Comparison of ENCODE assay signal across 11 cellular contexts in the genomic region with DNA sequence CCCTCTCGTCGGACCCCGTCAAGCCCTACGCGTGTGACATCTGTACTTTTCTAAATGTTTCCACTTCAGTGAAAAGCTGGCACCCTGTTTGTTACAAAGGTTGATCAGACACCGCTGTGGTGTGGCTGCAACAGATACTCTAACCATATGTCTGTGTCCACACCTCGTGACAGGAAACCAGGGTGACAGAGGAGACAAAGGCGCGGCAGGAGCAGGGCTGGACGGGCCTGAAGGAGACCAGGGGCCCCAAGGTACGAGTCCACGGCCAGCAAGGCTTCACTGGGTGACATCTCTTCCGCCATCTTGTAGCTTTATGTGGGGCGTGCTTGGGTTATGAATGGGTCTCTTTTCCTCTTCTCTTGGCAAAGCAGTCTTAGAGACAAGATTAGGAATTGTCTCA. TPM values are rescaled to one million over a fixed set of nuclear protein-coding genes. Genes with fewer than 3 reads are reported as not detected.
DNase-seq lines count a peak whose midpoint lies in the region; ATAC-seq, FAIRE-seq and TF ChIP-seq lines count a peak whose summit lies in the region.
"Had no signal": no experiment of that assay in that cellular context is flagged by ENCODE, and none has a peak within 500 bp of the region (broad histone marks: within the 10 kb centered on the region; RNA-seq: fewer than 3 reads in every experiment).

No MANE protein-coding gene starts in this region.

- H3K4me2 ChIP-seq in Karpas-422 (ENCODE audit: low read depth, low read length, poor library complexity, severe bottlenecking): peak overlapping the region; percentile 45

- H3K9me3 ChIP-seq in Karpas-422 (ENCODE audit: low read length): no peaks in the 10 kb centered on the region
- H3K9me3 ChIP-seq: adrenal gland had no signal

- FAIRE-seq in D721Med (lab: Jason Lieb, UNC): no peak

- DNase-seq in Karpas-422 (no peak), left lobe of liver (ENCODE audit: low spot score) (no peak), D721Med (ENCODE audit: insufficient read length, low spot score) (no peak), NCI-H748 (lab: John Stamatoyannopoulos, UW; ENCODE audit: unreplicated experiment) (no peak)
- DNase-seq in activated naive CD4-positive, alpha-beta T cell treated with Interleukin-2 at 50 U/mL for 16 hours: no peak
- DNase-seq in activated effector memory CD4-positive, alpha-beta T cell treated with Interleukin-2 at 50 U/mL for 16 hours: no peak
- DNase-seq: activated CD4-positive, alpha-beta T cell treated with anti-CD3 and anti-CD28 coated beads, Interleukin-2, amount 50 U/mL, for 48 hours; NCI-H1436 treated with DMSO at 0.1 percent for 48 hours had no signal

- H3K27ac ChIP-seq in Karpas-422 (ENCODE audit: low read length): peak overlapping the region; percentile 71
- H3K27ac ChIP-seq: adrenal gland had no signal

- ATAC-seq in GM18861 (IDR thresholded peaks at IDR 0.05; ENCODE audit: unreplicated experiment) (peak; percentile 61), GM21529 (IDR thresholded peaks at IDR 0.05; ENCODE audit: unreplicated experiment) (peak; percentile 58), left lobe of liver (peak; percentile 8)

- H3K4me1 ChIP-seq in Karpas-422 (ENCODE audit: low read length): peaks cover 29% of the 10 kb centered on the region
- H3K4me1 ChIP-seq: adrenal gland had no signal

- no peaks in the 10 kb centered on the region for H3K9me2 ChIP-seq in Karpas-422 (replicated peaks; ENCODE audit: insufficient read depth, low read length)

- H3K4me3 ChIP-seq in Karpas-422 (ENCODE audit: low read length): no peak overlapping the region
- H3K4me3 ChIP-seq: adrenal gland had no signal

- H3K9ac ChIP-seq in Karpas-422 (ENCODE audit: low read length): 0 out of 2 replicates have a peak overlapping the region, but pooled peaks have one; percentile 8

- no peaks in the 10 kb centered on the region for H3K27me3 ChIP-seq in Karpas-422 (ENCODE audit: low read length)
- H3K27me3 ChIP-seq: adrenal gland had no signal

- no peak overlapping the region for H2AFZ ChIP-seq in Karpas-422 (ENCODE audit: low read length)

- H3K36me3 ChIP-seq in Karpas-422 (ENCODE audit: insufficient read depth, low read length): no peaks in the 10 kb centered on the region
- H3K36me3 ChIP-seq: adrenal gland had no signal

- TF ChIP-seq CTCF in D721Med (IDR thresholded peaks at IDR 0.05; ENCODE audit: insufficient read depth, missing control alignments): no peak

- no peaks in the 10 kb centered on the region for H4K20me1 ChIP-seq in Karpas-422 (ENCODE audit: insufficient read depth, low read depth, low read length)

- no peaks in the 10 kb centered on the region for H3K79me2 ChIP-seq in Karpas-422 (ENCODE audit: low read length)

RNA-seq across cellular contexts. Expression of gene COL9A3, which starts 21.7 kb away (rescaled TPM):
- 41.2 and 87.5 TPM in 2 replicates for total RNA-seq in Karpas-422 (2014; rRNA removed; shearing (Covaris generic); ENCODE audit: low replicate concordance)
- 4.0 TPM for total RNA-seq in left lobe of liver

RNA-seq across cellular contexts. Expression of gene TCFL5, which starts 23.1 kb away (rescaled TPM):
- 11.3 and 11.5 TPM in 2 replicates for total RNA-seq in Karpas-422 (2014; rRNA removed; shearing (Covaris generic); ENCODE audit: low replicate concordance)
- total RNA-seq in left lobe of liver: 6.2 TPM

RNA-seq across cellular contexts. Expression of gene OGFR, which starts 33.9 kb away (rescaled TPM):
- 23.8 and 99.0 TPM in 2 replicates for total RNA-seq in Karpas-422 (2014; rRNA removed; shearing (Covaris generic); ENCODE audit: low replicate concordance)
- 49.5 TPM for total RNA-seq in left lobe of liver

RNA-seq across cellular contexts. Expression of gene MRGBP, which starts 42.2 kb away (rescaled TPM):
- total RNA-seq in Karpas-422 (2014; rRNA removed; shearing (Covaris generic); ENCODE audit: low replicate concordance): 17.9 and 31.9 TPM in 2 replicates
- 5.5 TPM for total RNA-seq in left lobe of liver

Comparison
In these comparisons a context has a peak if more than half of its experiments do, and no peak if none do; other contexts are left out.
1. ATAC-seq: peak in every context shown above with its lines; median percentile 61 in GM18861; 58 in GM21529; 8 in left lobe of liver.